ENCODE assay signal across 1 cellular context in genomic region chr2:210994104-210994503, GRCh38.
TF ChIP-seq lines count a peak whose summit lies in the region.

No MANE protein-coding gene starts in this region.

TF ChIP-seq in K562, 482 proteins besides CTCF, POLR2A, EP300 and RAD21 (continued from another document):
- TF ChIP-seq E2F1 (CRISPR knock-in tag; IDR thresholded peaks at IDR 0.05) (no peak), YBX1 (IDR thresholded peaks at IDR 0.05) (no peak), MCM7 (IDR thresholded peaks at IDR 0.05) (no peak)
- TF ChIP-seq, protein P1, sequence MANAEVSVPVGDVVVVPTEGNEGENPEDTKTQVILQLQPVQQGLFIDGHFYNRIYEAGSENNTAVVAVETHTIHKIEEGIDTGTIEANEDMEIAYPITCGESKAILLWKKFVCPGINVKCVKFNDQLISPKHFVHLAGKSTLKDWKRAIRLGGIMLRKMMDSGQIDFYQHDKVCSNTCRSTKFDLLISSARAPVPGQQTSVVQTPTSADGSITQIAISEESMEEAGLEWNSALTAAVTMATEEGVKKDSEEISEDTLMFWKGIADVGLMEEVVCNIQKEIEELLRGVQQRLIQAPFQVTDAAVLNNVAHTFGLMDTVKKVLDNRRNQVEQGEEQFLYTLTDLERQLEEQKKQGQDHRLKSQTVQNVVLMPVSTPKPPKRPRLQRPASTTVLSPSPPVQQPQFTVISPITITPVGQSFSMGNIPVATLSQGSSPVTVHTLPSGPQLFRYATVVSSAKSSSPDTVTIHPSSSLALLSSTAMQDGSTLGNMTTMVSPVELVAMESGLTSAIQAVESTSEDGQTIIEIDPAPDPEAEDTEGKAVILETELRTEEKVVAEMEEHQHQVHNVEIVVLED (CRISPR knock-in tag; IDR thresholded peaks at IDR 0.05), result no peak
